In the genomic region with DNA sequence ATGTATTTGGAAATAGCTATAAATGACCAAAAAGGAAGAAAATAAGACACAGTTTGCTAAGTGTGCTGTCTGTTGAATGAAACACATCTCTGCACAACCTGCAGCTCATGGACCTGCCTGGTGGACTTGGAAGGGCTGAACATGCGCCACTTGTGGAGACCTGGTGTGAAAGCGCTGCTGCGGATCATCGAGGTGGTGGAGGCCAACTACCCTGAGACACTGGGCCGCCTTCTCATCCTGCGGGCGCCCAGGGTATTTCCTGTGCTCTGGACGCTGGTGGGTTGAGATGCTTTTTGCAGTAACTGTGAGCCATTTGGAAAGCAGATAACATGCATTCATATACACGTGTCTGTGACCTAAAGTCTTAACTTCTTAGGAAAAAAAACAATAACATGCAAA, we compare ENCODE assay signal across 20 cellular contexts.
DNase-seq lines count a peak whose midpoint lies in the region; ATAC-seq and TF ChIP-seq lines count a peak whose summit lies in the region.
"Had no signal": no experiment of that assay in that cellular context is flagged by ENCODE, and none has a peak within 500 bp of the region (broad histone marks: within the 10 kb centered on the region; RNA-seq: fewer than 3 reads in every experiment).

No MANE protein-coding gene starts in this region.

- peak overlapping the region; percentile 47 for H3K27ac Mint-ChIP-seq in stimulated activated naive B cell treated with anti-CD40 and anti-IgM and Interleukin-4, amounts not matched to agents 10 μg/mL and 1 μg/mL and 100 μg/mL, for 72 hours
- H3K27ac Mint-ChIP-seq: WTC11 had no signal

- no peak overlapping the region for H3K4me3 ChIP-seq in cardiac muscle cell
- peak overlapping the region; percentile 5 for H3K4me3 ChIP-seq in OCI-LY1 (ENCODE audit: low read depth, low read length, poor library complexity, severe bottlenecking)
- no peak overlapping the region for H3K4me3 ChIP-seq in lower lobe of right lung
- H3K4me3 ChIP-seq in BE2C (ENCODE audit: low read depth, low read length), result no peak overlapping the region
- H3K4me3 ChIP-seq in prostate gland, result no peak overlapping the region
- H3K4me3 ChIP-seq: A549, adrenal gland, breast epithelium, right atrium auricular region had no signal

- TF ChIP-seq POLR2A in prostate gland (IDR thresholded peaks at IDR 0.05), result no peak

- H3K4me1 ChIP-seq in cardiac muscle cell (ENCODE audit: low read depth) (peaks cover 23% of the 10 kb centered on the region), OCI-LY1 (ENCODE audit: insufficient read depth, low read length, severe bottlenecking) (peaks cover 74% of the 10 kb centered on the region), lower lobe of right lung (peaks cover 31% of the 10 kb centered on the region), BE2C (peaks cover 12% of the 10 kb centered on the region), prostate gland (replicated peaks) (peaks cover 6% of the 10 kb centered on the region)
- H3K4me1 ChIP-seq: A549, breast epithelium had no signal

- no peaks in the 10 kb centered on the region for H3K9me3 Mint-ChIP-seq in stimulated activated naive B cell treated with anti-CD40 and anti-IgM and Interleukin-4, amounts not matched to agents 10 μg/mL and 1 μg/mL and 100 μg/mL, for 72 hours
- H3K9me3 Mint-ChIP-seq: WTC11 had no signal

- H2AFZ ChIP-seq in OCI-LY1 (ENCODE audit: low read length), result no peak overlapping the region

- H3F3A ChIP-seq in OCI-LY1 (ENCODE audit: insufficient read depth, low read length), result peaks cover 5% of the 10 kb centered on the region

- H3K27me3 ChIP-seq in cardiac muscle cell (no peaks in the 10 kb centered on the region), OCI-LY1 (ENCODE audit: insufficient read depth, low read length) (no peaks in the 10 kb centered on the region), lower lobe of right lung (ENCODE audit: low read depth) (no peaks in the 10 kb centered on the region), BE2C (no peaks in the 10 kb centered on the region), prostate gland (replicated peaks; ENCODE audit: insufficient read depth) (no peaks in the 10 kb centered on the region)
- H3K27me3 ChIP-seq: adrenal gland, breast epithelium, right atrium auricular region had no signal

- no peaks in the 10 kb centered on the region for H4K20me1 ChIP-seq in OCI-LY1 (ENCODE audit: insufficient read depth, low read length)

- H3K27ac ChIP-seq in cardiac muscle cell (peak overlapping the region; percentile 38), OCI-LY1 (ENCODE audit: low read depth, low read length, poor library complexity, severe bottlenecking) (peak overlapping the region; percentile 91), lower lobe of right lung (peak overlapping the region; percentile 54), prostate gland (no peak overlapping the region)
- H3K27ac ChIP-seq: A549, breast epithelium had no signal

- 87% methylated on average over 9 of the region's 9 CpGs for WGBS in prostate gland

- intact Hi-C loops in Right ventricle myocardium superior (cut with DNase I), result no loop called here
- intact Hi-C loops in lower lobe of right lung (cut with DNase I), result no loop called here
- intact Hi-C loops in prostate gland (cut with DNase I), result loop anchor here (5.0 kb wide), 3 partner anchors 41 to 114 kb away; no protein-coding TSS in a partner anchor

- no peaks in the 10 kb centered on the region for H3K79me2 ChIP-seq in OCI-LY1 (ENCODE audit: insufficient read depth, low read length)

- ATAC-seq in Right ventricle myocardium superior (ENCODE audit: poor library complexity) (no peak), lower lobe of right lung (no peak)
- peak; percentile 31 to 39 for ATAC-seq in stimulated activated naive B cell treated with anti-CD40 and anti-IgM and Interleukin-4, amounts not matched to agents 10 μg/mL and 1 μg/mL and 100 μg/mL, for 72 hours (replicated peaks)
- ATAC-seq: A549, SK-N-SH treated with all-trans-retinoic acid at 6 μM for 48 hours, WTC11 had no signal

- no peaks in the 10 kb centered on the region for H3K27me3 Mint-ChIP-seq in stimulated activated naive B cell treated with anti-CD40 and anti-IgM and Interleukin-4, amounts not matched to agents 10 μg/mL and 1 μg/mL and 100 μg/mL, for 72 hours

- DNase-seq in cardiac muscle cell (ENCODE audit: low read depth in 1 of 2, low spot score in 1 of 2), result no peak
- DNase-seq in Right ventricle myocardium superior, result no peak
- no peak for DNase-seq in lower lobe of right lung
- no peak for DNase-seq in stimulated activated naive B cell treated with anti-CD40 and anti-IgM and Interleukin-4, amounts not matched to agents 10 μg/mL and 1 μg/mL and 100 μg/mL, for 72 hours
- DNase-seq in BE2C, result no peak
- DNase-seq in prostate gland (ENCODE audit: low spot score), result no peak
- no peak for DNase-seq in COR-L47 (lab: John Stamatoyannopoulos, UW)
- DNase-seq: activated CD4-positive, alpha-beta T cell treated with anti-CD3 and anti-CD28 coated beads, Interleukin-2, amount 50 U/mL, for 4 hours; cortex of kidney; NCI-H1417 treated with DMSO at 0.1 percent for 48 hours; NCI-H2107; NCI-H526; RPMI8226 had no signal

- H3K4me1 Mint-ChIP-seq in stimulated activated naive B cell treated with anti-CD40 and anti-IgM and Interleukin-4, amounts not matched to agents 10 μg/mL and 1 μg/mL and 100 μg/mL, for 72 hours, result peaks cover 21 to 41% of the 10 kb centered on the region in 2 donors

- peaks cover 28% of the 10 kb centered on the region for H3K36me3 ChIP-seq in cardiac muscle cell
- H3K36me3 ChIP-seq in OCI-LY1 (ENCODE audit: insufficient read depth, low read length), result peaks cover 84% of the 10 kb centered on the region
- H3K36me3 ChIP-seq in lower lobe of right lung, result peaks cover 100% of the 10 kb centered on the region
- H3K36me3 ChIP-seq in BE2C, result peaks cover 56% of the 10 kb centered on the region
- peaks cover 0 to 6% of the 10 kb centered on the region in 2 donors for H3K36me3 ChIP-seq in prostate gland

- peak overlapping the region; percentile 37; the same call in 1 of the 2 replicates for H3K4me2 ChIP-seq in OCI-LY1 (ENCODE audit: low read length)
- H3K4me2 ChIP-seq: A549 had no signal

- TF ChIP-seq CTCF in cardiac muscle cell (IDR thresholded peaks at IDR 0.05; ENCODE audit: low read depth, low read length) (no peak), OCI-LY1 (IDR thresholded peaks at IDR 0.05; ENCODE audit: low read length) (no peak), lower lobe of right lung (IDR thresholded peaks at IDR 0.05) (no peak), BE2C (IDR thresholded peaks at IDR 0.05; ENCODE audit: low read depth, low read length) (no peak), prostate gland (IDR thresholded peaks at IDR 0.05) (no peak)

- peak overlapping the region; percentile 39; the same call in 1 of the 2 replicates for H3K9ac ChIP-seq in OCI-LY1 (ENCODE audit: low read length)

- H3K36me3 Mint-ChIP-seq in stimulated activated naive B cell treated with anti-CD40 and anti-IgM and Interleukin-4, amounts not matched to agents 10 μg/mL and 1 μg/mL and 100 μg/mL, for 72 hours, result peaks cover 75 to 91% of the 10 kb centered on the region in 2 donors

- no peaks in the 10 kb centered on the region for H3K9me3 ChIP-seq in cardiac muscle cell (ENCODE audit: low read depth)
- no peaks in the 10 kb centered on the region for H3K9me3 ChIP-seq in OCI-LY1 (ENCODE audit: low read length)
- H3K9me3 ChIP-seq in lower lobe of right lung, result no peaks in the 10 kb centered on the region
- H3K9me3 ChIP-seq in BE2C, result no peaks in the 10 kb centered on the region
- no peaks in the 10 kb centered on the region for H3K9me3 ChIP-seq in prostate gland
- H3K9me3 ChIP-seq: A549, adrenal gland, breast epithelium, right atrium auricular region had no signal

- H3K9me2 ChIP-seq in OCI-LY1 (ENCODE audit: low read depth, low read length), result no peaks in the 10 kb centered on the region

- no peak overlapping the region for H3K4me3 Mint-ChIP-seq in stimulated activated naive B cell treated with anti-CD40 and anti-IgM and Interleukin-4, amounts not matched to agents 10 μg/mL and 1 μg/mL and 100 μg/mL, for 72 hours
- H3K4me3 Mint-ChIP-seq: WTC11 had no signal

Comparison
In these comparisons a context has a peak if more than half of its experiments do, and no peak if none do; other contexts are left out.
1. H3K27ac ChIP-seq: peak in cardiac muscle cell (single experiment), OCI-LY1 (single experiment) and lower lobe of right lung (single experiment); none in prostate gland (0 of 2).
2. ATAC-seq: peak in stimulated activated naive B cell treated with anti-CD40 and anti-IgM and Interleukin-4, amounts not matched to agents 10 μg/mL and 1 μg/mL and 100 μg/mL, for 72 hours (2 of 2); none in Right ventricle myocardium superior (single experiment) and lower lobe of right lung (0 of 2).